27 cellular contexts compared by ENCODE assay signal in the genomic region with DNA sequence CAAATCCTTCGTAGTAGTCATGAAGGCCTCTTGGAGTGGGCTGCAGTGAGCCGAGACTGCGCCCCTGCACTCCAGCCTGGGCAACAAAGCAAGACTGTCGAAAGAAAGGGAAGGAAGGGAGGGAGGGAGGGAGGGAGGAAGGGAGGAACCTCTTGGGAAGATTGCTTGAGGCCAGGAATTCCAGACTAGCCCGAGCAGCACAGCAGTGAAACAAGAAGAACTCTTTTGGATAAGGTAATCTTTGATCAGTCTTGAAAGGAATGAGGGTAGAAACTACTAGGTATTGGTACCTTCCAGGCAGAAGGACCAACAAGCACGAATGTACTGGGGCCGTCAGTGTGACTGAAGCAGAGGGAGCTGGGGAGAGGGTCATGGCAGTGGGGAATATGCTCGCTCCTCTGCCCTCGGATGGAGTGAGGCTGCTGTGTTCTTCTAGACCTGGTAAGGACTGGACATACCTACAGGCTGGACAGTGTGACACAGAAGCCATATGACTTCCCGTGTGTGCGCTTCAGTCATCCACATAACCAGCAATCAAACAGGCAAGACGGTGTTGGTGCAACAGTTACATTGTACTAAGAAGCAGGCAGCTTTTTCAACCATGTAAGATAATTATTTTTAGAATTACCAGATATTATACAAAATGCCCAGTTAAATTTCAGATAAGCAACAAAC. TPM values are rescaled to one million over a fixed set of nuclear protein-coding genes. Genes with fewer than 3 reads are reported as not detected.
DNase-seq lines count a peak whose midpoint lies in the region; ATAC-seq, FAIRE-seq and TF ChIP-seq lines count a peak whose summit lies in the region.
"Had no signal": no experiment of that assay in that cellular context is flagged by ENCODE, and none has a peak within 500 bp of the region (broad histone marks: within the 10 kb centered on the region; RNA-seq: fewer than 3 reads in every experiment).

No MANE protein-coding gene starts in this region.

- H3K27me3 ChIP-seq in Caco-2 (replicated peaks; ENCODE audit: control insufficient read depth, insufficient read depth, low read length), result no peaks in the 10 kb centered on the region
- H3K27me3 ChIP-seq: colonic mucosa, SJSA1, tibial artery had no signal

- intact Hi-C loops in Caco-2 (cut with micrococcal nuclease; ENCODE audit: unreplicated experiment), result no loop called here

- H3K4me1 Mint-ChIP-seq in Caco-2 (ENCODE audit: low read depth, unreplicated experiment) (peaks cover 13% of the 10 kb centered on the region), endothelial cell (ENCODE audit: unreplicated experiment) (peaks cover 16% of the 10 kb centered on the region)

- H3K4me3 ChIP-seq in Caco-2 (ENCODE audit: low read depth, low read length) (no peak overlapping the region), HEK293 (ENCODE audit: low read depth, low read length) (no peak overlapping the region)
- H3K4me3 ChIP-seq: colonic mucosa, mucosa of descending colon, PC-9, SJSA1, tibial artery had no signal

- no peak for ATAC-seq in HG02678 (IDR thresholded peaks at IDR 0.05; ENCODE audit: unreplicated experiment)
- ATAC-seq: activated T-cell treated with anti-CD3 and anti-CD28 coated beads, Interleukin-2, amount 50 U/mL, for 4 hours; effector memory CD8-positive, alpha-beta T cell; mucosa of descending colon; stimulated activated naive CD8-positive, alpha-beta T cell treated with anti-CD3 and anti-CD28 coated beads, Interleukin-15, amount 100 ng/mL, for 72 hours had no signal

- H3K27ac ChIP-seq in HEK293 (ENCODE audit: extremely low read depth, low read depth, low read length), result no peak overlapping the region
- H3K27ac ChIP-seq: colonic mucosa, PC-9, SJSA1, tibial artery had no signal

- no peak for DNase-seq in Caco-2
- DNase-seq in endothelial cell (ENCODE audit: low spot score), result no peak
- DNase-seq in islet precursor cell, result peak; percentile 81
- no peak for DNase-seq in glomerular visceral epithelial cell (ENCODE audit: extremely low spot score)
- no peak for DNase-seq in SKM-1 treated with dmso at 0.1 percent for 144 hours (lab: John Stamatoyannopoulos, UW; ENCODE audit: unreplicated experiment)
- DNase-seq in H54 (ENCODE audit: insufficient read length, low spot score), result no peak
- DNase-seq: activated CD4-positive, alpha-beta T cell treated with anti-CD3 and anti-CD28 coated beads for 1 hour; activated naive CD4-positive, alpha-beta T cell treated with Interleukin-2 at 50 U/mL for 16 hours; activated T-cell treated with anti-CD3 and anti-CD28 coated beads, Interleukin-2, amount 50 U/mL, for 4 hours; amniotic stem cell; C1 segment of cervical spinal cord; colonic mucosa; effector memory CD8-positive, alpha-beta T cell; Kasumi-1; mucosa of descending colon; NCI-H1694 treated with DMSO at 0.1 percent for 48 hours; NCI-H2171 treated with DMSO at 0.1 percent for 48 hours; NCI-H524 treated with DMSO at 0.1 percent for 48 hours; NK-92 treated with Interleukin-12 subunit alpha and Interleukin-12 subunit beta, amount 100 ng/mL, for 24 hours; PC-9; stimulated activated CD4-positive, alpha-beta T cell treated with anti-CD3 and anti-CD28 coated beads, Interleukin-15, amount 100 ng/mL, for 24 hours; stimulated activated naive CD8-positive, alpha-beta T cell treated with anti-CD3 and anti-CD28 coated beads, Interleukin-15, amount 100 ng/mL, for 72 hours; tibial artery had no signal

- H3K4me1 ChIP-seq in Caco-2 (peaks cover 3% of the 10 kb centered on the region; the same call in 1 of the 2 replicates), HEK293 (ENCODE audit: control insufficient read depth, insufficient read depth, low read length) (no peaks in the 10 kb centered on the region)
- H3K4me1 ChIP-seq: colonic mucosa had no signal

- no peak for FAIRE-seq in H54 (lab: Jason Lieb, UNC)

- BruUV-seq in Caco-2 (replicated peaks; lab: Mats Ljungman, UMichigan), result no TSS peak

- H3K9me3 Mint-ChIP-seq in Caco-2 (ENCODE audit: unreplicated experiment) (peaks cover 10% of the 10 kb centered on the region), endothelial cell (ENCODE audit: unreplicated experiment) (no peaks in the 10 kb centered on the region)
- H3K9me3 Mint-ChIP-seq: activated T-cell treated with anti-CD3 and anti-CD28 coated beads, Interleukin-2, amount 50 U/mL, for 4 hours; effector memory CD8-positive, alpha-beta T cell had no signal

- H3K27ac Mint-ChIP-seq in Caco-2 (ENCODE audit: unreplicated experiment) (peak overlapping the region; percentile 5), endothelial cell (ENCODE audit: unreplicated experiment) (peak overlapping the region; percentile 16)
- H3K27ac Mint-ChIP-seq: effector memory CD8-positive, alpha-beta T cell; stimulated activated naive CD8-positive, alpha-beta T cell treated with anti-CD3 and anti-CD28 coated beads, Interleukin-15, amount 100 ng/mL, for 72 hours; T-helper 1 cell treated with Interleukin-12 subunit alpha and Interleukin-12 subunit beta and Interleukin-4 antibody, amounts not matched to agents 30 μg/mL and 1 μg/mL, for 36 hours had no signal

- POLR2A ChIA-PET in Caco-2 (lab: Charles Lee) (no interaction called here), HEK293 (lab: Yijun Ruan, JAX) (no interaction called here)

- H3K9me3 ChIP-seq in Caco-2, result no peaks in the 10 kb centered on the region
- no peaks in the 10 kb centered on the region for H3K9me3 ChIP-seq in HEK293 (ENCODE audit: control insufficient read depth, insufficient read depth, low read depth, low read length)
- H3K9me3 ChIP-seq: colonic mucosa, mucosa of descending colon, SJSA1, tibial artery had no signal

- CTCF ChIA-PET in Caco-2 (lab: Charles Lee), result no interaction called here
- CTCF ChIA-PET in HEK293 (lab: Yijun Ruan, JAX), result interaction anchor here (1.1 to 3.8 kb wide), 4 partner anchors 8 to 91 kb away, joined by 3 to 38 read pairs (median 4); no protein-coding TSS in a partner anchor

- no peak for TF ChIP-seq POLR2A in H54 (IDR thresholded peaks at IDR 0.05; ENCODE audit: low read depth, low read length)

- TF ChIP-seq CTCF in Caco-2 (IDR thresholded peaks at IDR 0.05; ENCODE audit: insufficient read depth in 1 of 2, low read depth in 1 of 2, low read length in 1 of 2, severe bottlenecking in 1 of 2, unreplicated experiment in 1 of 2) (no peak), HEK293 (tag by site-specific recombination; IDR thresholded peaks at IDR 0.05) (no peak), endothelial cell (IDR thresholded peaks at IDR 0.05; ENCODE audit: unreplicated experiment) (no peak)

- H3K36me3 ChIP-seq in Caco-2 (ENCODE audit: control insufficient read depth, insufficient read depth, low read length) (no peaks in the 10 kb centered on the region), HEK293 (ENCODE audit: control insufficient read depth in 2 of 2, insufficient read depth in 1 of 2, low read length in 2 of 2) (no peaks in the 10 kb centered on the region)
- H3K36me3 ChIP-seq: colonic mucosa, SJSA1, tibial artery had no signal

- H3K4me3 Mint-ChIP-seq in Caco-2 (ENCODE audit: unreplicated experiment) (peak overlapping the region; percentile 11), endothelial cell (ENCODE audit: unreplicated experiment) (no peak overlapping the region)
- H3K4me3 Mint-ChIP-seq: activated T-cell treated with anti-CD3 and anti-CD28 coated beads, Interleukin-2, amount 50 U/mL, for 4 hours; effector memory CD8-positive, alpha-beta T cell; stimulated activated naive CD8-positive, alpha-beta T cell treated with anti-CD3 and anti-CD28 coated beads, Interleukin-15, amount 100 ng/mL, for 72 hours; T-helper 1 cell treated with Interleukin-12 subunit alpha and Interleukin-12 subunit beta and Interleukin-4 antibody, amounts not matched to agents 30 μg/mL and 1 μg/mL, for 36 hours had no signal

- H3K36me3 Mint-ChIP-seq in Caco-2 (ENCODE audit: insufficient read depth, unreplicated experiment) (no peaks in the 10 kb centered on the region), endothelial cell (ENCODE audit: low read depth, unreplicated experiment) (no peaks in the 10 kb centered on the region)

- H3K27me3 Mint-ChIP-seq in Caco-2 (ENCODE audit: insufficient read depth, unreplicated experiment) (no peaks in the 10 kb centered on the region), endothelial cell (ENCODE audit: unreplicated experiment) (no peaks in the 10 kb centered on the region)

TF ChIP-seq in HEK293, 187 proteins besides CTCF, POLR2A, EP300 and RAD21:
- TF ChIP-seq ZNF426 (tag by site-specific recombination; IDR thresholded peaks at IDR 0.05) (no peak), SCRT2 (tag by site-specific recombination; IDR thresholded peaks at IDR 0.05) (0 out of 2 replicates have a peak, but pooled peaks have one; percentile 15)

RNA-seq across cellular contexts. Expression of a gene that starts 45.1 kb away (rescaled TPM):
- total RNA-seq in Caco-2 (2022) (41.0 and 42.3 TPM in 2 replicates), endothelial cell (ENCODE audit: unreplicated experiment) (9.9 TPM)
